Comparison of ENCODE assay signal across 16 cellular contexts in the genomic region with DNA sequence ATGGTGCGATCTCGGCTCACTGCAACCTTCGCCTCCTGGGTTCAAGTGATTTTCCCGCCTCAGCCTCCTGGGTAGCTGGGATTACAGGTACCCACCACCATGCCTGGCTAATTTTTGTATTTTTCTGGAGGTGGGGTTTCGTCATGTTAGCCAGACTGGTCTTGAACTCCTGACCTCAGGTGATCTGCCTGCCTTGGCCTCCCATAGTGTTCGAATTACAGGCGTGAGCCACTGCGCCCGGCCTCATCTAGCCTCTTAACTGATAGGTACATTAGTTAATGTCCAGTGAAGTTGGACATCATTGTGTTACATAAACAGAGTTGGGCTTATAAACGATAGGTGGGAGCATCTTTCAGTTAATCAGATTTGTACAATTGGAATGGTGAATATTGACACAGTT. TPM values are rescaled to one million over a fixed set of nuclear protein-coding genes. Genes with fewer than 3 reads are reported as not detected.
"Had no signal": no experiment of that assay in that cellular context is flagged by ENCODE, and none has a peak within 500 bp of the region (broad histone marks: within the 10 kb centered on the region; RNA-seq: fewer than 3 reads in every experiment).

No MANE protein-coding gene starts in this region.

RNA-seq across cellular contexts. Expression of a gene that starts 4.4 kb away (rescaled TPM):
- total RNA-seq: activated naive CD4-positive, alpha-beta T cell treated with anti-CD3 and anti-CD28 coated beads for 36 hours; activated naive CD4-positive, alpha-beta T cell treated with anti-CD3 and anti-CD28 coated beads, Interleukin-2, amount 50 U/mL, for 72 hours; activated naive CD8-positive, alpha-beta T cell treated with anti-CD3 and anti-CD28 coated beads for 36 hours; activated naive CD8-positive, alpha-beta T cell treated with anti-CD3 and anti-CD28 coated beads, Interleukin-2, amount 10 ng/mL, durations not matched to agents 7 days and 5 days; activated T-cell treated with anti-CD3 and anti-CD28 coated beads, Interleukin-2, amount 50 U/mL, for 72 hours; activated T-helper 1 cell treated with anti-CD3 and anti-CD28 coated beads, Interleukin-12 subunit alpha, Interleukin-12 subunit beta, Interleukin-2, Interleukin-4 antibody, amounts not matched to agents 30 ng/mL and 10 ng/mL and 1 ng/mL, durations not matched to agents 14 hours and 24 hours and 36 hours; activated T-helper 17 cell treated with anti-CD3 and anti-CD28 coated beads, Interleukin-2, amount 50 U/mL, for 72 hours; activated T-helper 2 cell treated with anti-CD3 and anti-CD28 coated beads, Interferon-gamma antibody, Interleukin-2, Interleukin-4, amounts not matched to agents 10 μg/mL and 5 μg/mL and 100 μg/mL, durations not matched to agents 14 hours and 24 hours and 36 hours; aorta; ascending aorta; astrocyte; bronchial epithelial cell; cardiac muscle cell; cardiac septum; cerebellum; chondrocyte had no signal
